In the genomic region with DNA sequence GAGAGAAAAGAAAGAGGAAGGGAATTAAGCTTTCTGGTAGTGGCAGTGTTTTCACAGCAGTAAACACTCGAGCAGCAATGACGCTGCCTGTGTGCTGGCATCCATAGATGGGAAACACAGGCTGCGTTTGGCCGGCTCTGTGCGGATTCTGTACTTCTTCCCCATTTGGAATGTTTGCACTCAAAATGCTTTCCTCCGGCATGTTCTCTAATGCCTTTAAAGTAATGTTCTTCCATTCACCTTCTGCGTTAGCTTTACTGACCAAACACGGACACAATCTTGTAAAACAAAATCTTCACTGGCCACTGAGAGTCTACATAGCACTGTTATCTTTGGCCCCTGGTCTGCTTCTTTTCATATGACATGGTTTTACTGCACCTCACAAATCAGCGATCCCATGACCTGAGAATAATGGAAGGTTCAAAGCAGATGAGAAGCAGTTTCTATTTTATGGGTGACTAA, we compare ENCODE assay signal across 1 cellular context.
TF ChIP-seq lines count a peak whose summit lies in the region.

No MANE protein-coding gene starts in this region.

TF ChIP-seq in HEK293, 187 proteins besides CTCF, POLR2A, EP300 and RAD21 (continued from another document):
- TF ChIP-seq, protein P1, sequence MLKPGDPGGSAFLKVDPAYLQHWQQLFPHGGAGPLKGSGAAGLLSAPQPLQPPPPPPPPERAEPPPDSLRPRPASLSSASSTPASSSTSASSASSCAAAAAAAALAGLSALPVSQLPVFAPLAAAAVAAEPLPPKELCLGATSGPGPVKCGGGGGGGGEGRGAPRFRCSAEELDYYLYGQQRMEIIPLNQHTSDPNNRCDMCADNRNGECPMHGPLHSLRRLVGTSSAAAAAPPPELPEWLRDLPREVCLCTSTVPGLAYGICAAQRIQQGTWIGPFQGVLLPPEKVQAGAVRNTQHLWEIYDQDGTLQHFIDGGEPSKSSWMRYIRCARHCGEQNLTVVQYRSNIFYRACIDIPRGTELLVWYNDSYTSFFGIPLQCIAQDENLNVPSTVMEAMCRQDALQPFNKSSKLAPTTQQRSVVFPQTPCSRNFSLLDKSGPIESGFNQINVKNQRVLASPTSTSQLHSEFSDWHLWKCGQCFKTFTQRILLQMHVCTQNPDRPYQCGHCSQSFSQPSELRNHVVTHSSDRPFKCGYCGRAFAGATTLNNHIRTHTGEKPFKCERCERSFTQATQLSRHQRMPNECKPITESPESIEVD (tag by site-specific recombination; IDR thresholded peaks at IDR 0.05): peak; percentile 33; the same call in 1 of the 2 replicates
- TF ChIP-seq OSR2 (tag by site-specific recombination; IDR thresholded peaks at IDR 0.05) (no peak), ZFP3 (tag by site-specific recombination; IDR thresholded peaks at IDR 0.05; ENCODE audit: low read depth) (no peak), ZBTB11 (tag by site-specific recombination; conservative IDR thresholded peaks at IDR 0.05; ENCODE audit: low read depth) (0 out of 2 replicates have a peak, but pooled peaks have one; percentile 13), ZNF335 (tag by site-specific recombination; conservative IDR thresholded peaks at IDR 0.05) (peak; percentile 61), ZNF175 (tag by site-specific recombination; IDR thresholded peaks at IDR 0.05) (no peak), ZNF600 (tag by site-specific recombination; IDR thresholded peaks at IDR 0.05) (peak; percentile 61; the same call in 1 of the 2 replicates), PRDM1 (tag by site-specific recombination; IDR thresholded peaks at IDR 0.05) (peak; percentile 62), ZNF184 (tag by site-specific recombination; IDR thresholded peaks at IDR 0.05) (no peak), ZNF621 (tag by site-specific recombination; IDR thresholded peaks at IDR 0.05) (no peak), ZBTB17 (tag by site-specific recombination; IDR thresholded peaks at IDR 0.05) (peak; percentile 73), OVOL3 (tag by site-specific recombination; IDR thresholded peaks at IDR 0.05) (no peak), ATF2 (tag by site-specific recombination; IDR thresholded peaks at IDR 0.05; ENCODE audit: low read depth) (no peak)
- TF ChIP-seq, protein P2, sequence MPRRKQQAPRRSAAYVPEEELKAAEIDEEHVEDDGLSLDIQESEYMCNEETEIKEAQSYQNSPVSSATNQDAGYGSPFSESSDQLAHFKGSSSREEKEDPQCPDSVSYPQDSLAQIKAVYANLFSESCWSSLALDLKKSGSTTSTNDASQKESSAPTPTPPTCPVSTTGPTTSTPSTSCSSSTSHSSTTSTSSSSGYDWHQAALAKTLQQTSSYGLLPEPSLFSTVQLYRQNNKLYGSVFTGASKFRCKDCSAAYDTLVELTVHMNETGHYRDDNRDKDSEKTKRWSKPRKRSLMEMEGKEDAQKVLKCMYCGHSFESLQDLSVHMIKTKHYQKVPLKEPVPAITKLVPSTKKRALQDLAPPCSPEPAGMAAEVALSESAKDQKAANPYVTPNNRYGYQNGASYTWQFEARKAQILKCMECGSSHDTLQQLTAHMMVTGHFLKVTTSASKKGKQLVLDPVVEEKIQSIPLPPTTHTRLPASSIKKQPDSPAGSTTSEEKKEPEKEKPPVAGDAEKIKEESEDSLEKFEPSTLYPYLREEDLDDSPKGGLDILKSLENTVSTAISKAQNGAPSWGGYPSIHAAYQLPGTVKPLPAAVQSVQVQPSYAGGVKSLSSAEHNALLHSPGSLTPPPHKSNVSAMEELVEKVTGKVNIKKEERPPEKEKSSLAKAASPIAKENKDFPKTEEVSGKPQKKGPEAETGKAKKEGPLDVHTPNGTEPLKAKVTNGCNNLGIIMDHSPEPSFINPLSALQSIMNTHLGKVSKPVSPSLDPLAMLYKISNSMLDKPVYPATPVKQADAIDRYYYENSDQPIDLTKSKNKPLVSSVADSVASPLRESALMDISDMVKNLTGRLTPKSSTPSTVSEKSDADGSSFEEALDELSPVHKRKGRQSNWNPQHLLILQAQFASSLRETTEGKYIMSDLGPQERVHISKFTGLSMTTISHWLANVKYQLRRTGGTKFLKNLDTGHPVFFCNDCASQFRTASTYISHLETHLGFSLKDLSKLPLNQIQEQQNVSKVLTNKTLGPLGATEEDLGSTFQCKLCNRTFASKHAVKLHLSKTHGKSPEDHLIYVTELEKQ (tag by site-specific recombination; IDR thresholded peaks at IDR 0.05; ENCODE audit: borderline replicate concordance): no peak
- TF ChIP-seq, protein P3, sequence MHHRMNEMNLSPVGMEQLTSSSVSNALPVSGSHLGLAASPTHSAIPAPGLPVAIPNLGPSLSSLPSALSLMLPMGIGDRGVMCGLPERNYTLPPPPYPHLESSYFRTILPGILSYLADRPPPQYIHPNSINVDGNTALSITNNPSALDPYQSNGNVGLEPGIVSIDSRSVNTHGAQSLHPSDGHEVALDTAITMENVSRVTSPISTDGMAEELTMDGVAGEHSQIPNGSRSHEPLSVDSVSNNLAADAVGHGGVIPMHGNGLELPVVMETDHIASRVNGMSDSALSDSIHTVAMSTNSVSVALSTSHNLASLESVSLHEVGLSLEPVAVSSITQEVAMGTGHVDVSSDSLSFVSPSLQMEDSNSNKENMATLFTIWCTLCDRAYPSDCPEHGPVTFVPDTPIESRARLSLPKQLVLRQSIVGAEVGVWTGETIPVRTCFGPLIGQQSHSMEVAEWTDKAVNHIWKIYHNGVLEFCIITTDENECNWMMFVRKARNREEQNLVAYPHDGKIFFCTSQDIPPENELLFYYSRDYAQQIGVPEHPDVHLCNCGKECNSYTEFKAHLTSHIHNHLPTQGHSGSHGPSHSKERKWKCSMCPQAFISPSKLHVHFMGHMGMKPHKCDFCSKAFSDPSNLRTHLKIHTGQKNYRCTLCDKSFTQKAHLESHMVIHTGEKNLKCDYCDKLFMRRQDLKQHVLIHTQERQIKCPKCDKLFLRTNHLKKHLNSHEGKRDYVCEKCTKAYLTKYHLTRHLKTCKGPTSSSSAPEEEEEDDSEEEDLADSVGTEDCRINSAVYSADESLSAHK (tag by site-specific recombination; IDR thresholded peaks at IDR 0.05): peak; percentile 87
- TF ChIP-seq, protein P4, sequence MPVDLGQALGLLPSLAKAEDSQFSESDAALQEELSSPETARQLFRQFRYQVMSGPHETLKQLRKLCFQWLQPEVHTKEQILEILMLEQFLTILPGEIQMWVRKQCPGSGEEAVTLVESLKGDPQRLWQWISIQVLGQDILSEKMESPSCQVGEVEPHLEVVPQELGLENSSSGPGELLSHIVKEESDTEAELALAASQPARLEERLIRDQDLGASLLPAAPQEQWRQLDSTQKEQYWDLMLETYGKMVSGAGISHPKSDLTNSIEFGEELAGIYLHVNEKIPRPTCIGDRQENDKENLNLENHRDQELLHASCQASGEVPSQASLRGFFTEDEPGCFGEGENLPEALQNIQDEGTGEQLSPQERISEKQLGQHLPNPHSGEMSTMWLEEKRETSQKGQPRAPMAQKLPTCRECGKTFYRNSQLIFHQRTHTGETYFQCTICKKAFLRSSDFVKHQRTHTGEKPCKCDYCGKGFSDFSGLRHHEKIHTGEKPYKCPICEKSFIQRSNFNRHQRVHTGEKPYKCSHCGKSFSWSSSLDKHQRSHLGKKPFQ (tag by site-specific recombination; IDR thresholded peaks at IDR 0.05): no peak
